9 cellular contexts compared by ENCODE assay signal in the genomic region with DNA sequence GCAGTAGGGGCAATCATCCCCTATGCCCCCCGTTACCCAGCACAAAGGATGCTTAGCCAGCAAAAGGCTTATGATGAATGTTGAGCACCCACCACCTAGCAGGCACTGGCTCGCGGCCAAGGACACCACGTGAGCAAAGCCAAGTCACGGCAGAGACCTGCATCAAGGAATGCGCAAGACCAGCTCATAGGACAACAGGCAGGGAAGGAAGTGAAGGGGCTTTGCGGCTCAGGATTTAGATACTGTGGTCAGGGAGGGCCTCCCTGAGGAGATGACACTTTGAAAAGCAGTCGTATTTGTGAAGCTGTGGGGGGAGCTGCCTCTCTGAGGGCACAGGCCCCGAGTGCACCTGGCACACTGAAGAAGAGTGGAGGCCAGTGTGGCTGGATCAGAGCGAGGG. TPM values are rescaled to one million over a fixed set of nuclear protein-coding genes. Genes with fewer than 3 reads are reported as not detected.
DNase-seq lines count a peak whose midpoint lies in the region; ATAC-seq, FAIRE-seq and TF ChIP-seq lines count a peak whose summit lies in the region.
"Had no signal": no experiment of that assay in that cellular context is flagged by ENCODE, and none has a peak within 500 bp of the region (broad histone marks: within the 10 kb centered on the region; RNA-seq: fewer than 3 reads in every experiment).

No MANE protein-coding gene starts in this region.

- SMC1A ChIA-PET in GM12878 (lab: Charles Lee; ENCODE audit: uncharacterized antibody, unreplicated experiment), result interaction anchor here (0.6 kb wide), 1 partner anchor 171 kb away, joined by 3 read pairs; no protein-coding TSS in a partner anchor

- POLR2A ChIA-PET in GM12878 (lab: Charles Lee), result interaction anchor here (0.6 to 2.0 kb wide), 4 partner anchors 9 to 34 kb away, joined by 3 to 5 read pairs (median 4); no protein-coding TSS in a partner anchor

- H3K4me1 ChIP-seq in GM12878 (ENCODE audit: control insufficient read depth, insufficient read depth, low read length), result peaks cover 93% of the 10 kb centered on the region
- peaks cover 95% of the 10 kb centered on the region for H3K4me1 ChIP-seq in upper lobe of right lung

- H3K4me2 ChIP-seq in SU-DHL-6 (ENCODE audit: low read depth, low read length, poor library complexity, severe bottlenecking) (peak overlapping the region; percentile 14), GM12878 (ENCODE audit: control insufficient read depth, insufficient read depth) (peak overlapping the region; percentile 69)

- no peak for ATAC-seq in GM12878
- peak; percentile 3 for ATAC-seq in memory B cell (ENCODE audit: low read depth)
- ATAC-seq in upper lobe of right lung, result no peak
- no peak for ATAC-seq in HG02885 (IDR thresholded peaks at IDR 0.05; ENCODE audit: poor library complexity, unreplicated experiment)

- 42% methylated on average over 10 of the region's 10 CpGs for WGBS in GM12878 (ENCODE audit: insufficient coverage, insufficient replicate concordance, low lambda C conversion rate, missing lambda C conversion rate)

- H3K36me3 ChIP-seq in SU-DHL-6 (ENCODE audit: low read length), result no peaks in the 10 kb centered on the region
- peaks cover 20 to 30% of the 10 kb centered on the region in 2 experiments for H3K36me3 ChIP-seq in GM12878 (ENCODE audit: control insufficient read depth in 2 of 2, insufficient read depth in 2 of 2, low read length in 1 of 2)
- H3K36me3 ChIP-seq in upper lobe of right lung, result peaks cover 17% of the 10 kb centered on the region

- H3K27ac Mint-ChIP-seq in memory B cell, result peak overlapping the region; percentile 99

- H3K9me3 Mint-ChIP-seq in memory B cell, result no peaks in the 10 kb centered on the region

- DNase-seq in NCI-H748 (lab: John Stamatoyannopoulos, UW; ENCODE audit: unreplicated experiment) (peak; percentile 24), NCI-H748 treated with DMSO at 0.1 percent for 48 hours (lab: John Stamatoyannopoulos, UW) (no peak), GM12878 (ENCODE audit: low read depth, low spot score) (no peak), memory B cell (ENCODE audit: low spot score in 2 of 2) (peak in 1 of 2 donors; percentile 45), upper lobe of right lung (no peak), 8988T (no peak)

- no peak for TF ChIP-seq EP300 in GM12878 (IDR thresholded peaks at IDR 0.05; ENCODE audit: borderline replicate concordance in 1 of 2, control insufficient read depth in 1 of 2, low read depth in 2 of 2, low read length in 2 of 2)

- H3K27me3 Mint-ChIP-seq in memory B cell, result no peaks in the 10 kb centered on the region

- H2AFZ ChIP-seq in SU-DHL-6 (ENCODE audit: low read depth, low read length, severe bottlenecking), result no peak overlapping the region
- no peak overlapping the region for H2AFZ ChIP-seq in GM12878 (ENCODE audit: control insufficient read depth, low read depth, low read length)

- H3K9me2 ChIP-seq in SU-DHL-6 (replicated peaks; ENCODE audit: insufficient read depth, low read length), result no peaks in the 10 kb centered on the region

- peaks cover 21% of the 10 kb centered on the region for H3F3A ChIP-seq in SU-DHL-6 (ENCODE audit: insufficient read depth)

- intact Hi-C loops in GM12878 (cut with micrococcal nuclease; ENCODE audit: unreplicated experiment) (no loop called here), upper lobe of right lung (cut with DNase I) (no loop called here)

- H3K36me3 Mint-ChIP-seq in memory B cell, result peaks cover 5% of the 10 kb centered on the region

- CTCF ChIA-PET in GM12878 (lab: Yijun Ruan, JAX), result interaction anchor here (1.1 to 27.3 kb wide), 4 partner anchors 9 to 36 kb away, joined by 5 to 1117 read pairs (median 13); a partner anchor contains a TSS

- no peaks in the 10 kb centered on the region for H3K9me3 ChIP-seq in SU-DHL-6 (ENCODE audit: insufficient read depth, low read length)
- H3K9me3 ChIP-seq in GM12878 (replicated peaks; ENCODE audit: control insufficient read depth, insufficient read depth, low read length), result no peaks in the 10 kb centered on the region
- no peaks in the 10 kb centered on the region for H3K9me3 ChIP-seq in upper lobe of right lung

- peaks cover 61% of the 10 kb centered on the region for H3K79me2 ChIP-seq in SU-DHL-6 (ENCODE audit: insufficient read depth, low read length)
- H3K79me2 ChIP-seq in GM12878 (ENCODE audit: control insufficient read depth, insufficient read depth, low read length), result peaks cover 94% of the 10 kb centered on the region

- RAD21 ChIA-PET in GM12878 (lab: Charles Lee; ENCODE audit: unreplicated experiment), result interaction anchor here (2.1 to 22.6 kb wide), 2 partner anchors 13 to 34 kb away, joined by 5 to 804 read pairs; a partner anchor contains a TSS

- TF ChIP-seq CTCF in SU-DHL-6 (IDR thresholded peaks at IDR 0.05; ENCODE audit: insufficient read depth, low read length, poor library complexity, severe bottlenecking), result no peak
- no peak for TF ChIP-seq CTCF in GM12878 (IDR thresholded peaks at IDR 0.05 in 2 of 3, conservative IDR thresholded peaks at IDR 0.05 in 1 of 3; ENCODE audit: control insufficient read depth in 2 of 3, extremely low read depth in 1 of 3, insufficient read depth in 1 of 3, low read depth in 3 of 3, low read length in 3 of 3)
- TF ChIP-seq CTCF in upper lobe of right lung (IDR thresholded peaks at IDR 0.05), result no peak

- peaks cover 4% of the 10 kb centered on the region; the same call in 1 of the 2 replicates for H4K20me1 ChIP-seq in SU-DHL-6 (ENCODE audit: low read depth, low read length)
- no peaks in the 10 kb centered on the region; the same call in 1 of the 2 replicates for H4K20me1 ChIP-seq in GM12878 (ENCODE audit: control insufficient read depth, insufficient read depth)

- BruUV-seq in GM12878 (replicated peaks; lab: Mats Ljungman, UMichigan), result no TSS peak

- H3K4me1 Mint-ChIP-seq in memory B cell, result peaks cover 76% of the 10 kb centered on the region

- no peak for FAIRE-seq in GM12878 (lab: Jason Lieb, UNC)

- peak overlapping the region; percentile 56 for H3K4me3 Mint-ChIP-seq in memory B cell

- H3K9ac ChIP-seq in SU-DHL-6 (ENCODE audit: low read length) (peak overlapping the region; percentile 4; the same call in 1 of the 2 replicates), GM12878 (ENCODE audit: control insufficient read depth, insufficient read depth, low read length) (no peak overlapping the region)

- TF ChIP-seq POLR2A in GM12878 (IDR thresholded peaks at IDR 0.05; ENCODE audit: low read depth, low read length), result 0 out of 2 replicates have a peak, but pooled peaks have one; percentile 24

- H3K4me3 ChIP-seq in SU-DHL-6 (ENCODE audit: insufficient read depth, low read length, poor library complexity, severe bottlenecking), result no peak overlapping the region
- H3K4me3 ChIP-seq in GM12878, result no peak overlapping the region
- no peak overlapping the region for H3K4me3 ChIP-seq in upper lobe of right lung

- no peak for TF ChIP-seq RAD21 in GM12878 (IDR thresholded peaks at IDR 0.05; ENCODE audit: insufficient read depth, low read depth, low read length)

- in situ Hi-C loops in GM12878 (cut with MboI), result loop anchor here (25.0 kb wide), 1 partner anchor 1774 kb away; a partner anchor contains a TSS

- H3K27ac ChIP-seq in SU-DHL-6 (ENCODE audit: low read depth, low read length), result peak overlapping the region; percentile 56
- peak overlapping the region; percentile 63 for H3K27ac ChIP-seq in GM12878 (ENCODE audit: control insufficient read depth, insufficient read depth)
- H3K27ac ChIP-seq in upper lobe of right lung, result peak overlapping the region; percentile 58
- H3K27ac ChIP-seq: VCaP had no signal

- H3K27me3 ChIP-seq in SU-DHL-6 (ENCODE audit: low read length) (no peaks in the 10 kb centered on the region), GM12878 (replicated peaks in 1 of 2; ENCODE audit: control insufficient read depth in 2 of 2, insufficient read depth in 2 of 2, low read length in 1 of 2) (no peaks in the 10 kb centered on the region), upper lobe of right lung (no peaks in the 10 kb centered on the region)

TF ChIP-seq in GM12878, 131 proteins besides CTCF, POLR2A, EP300 and RAD21 (continues in another document):
- TF ChIP-seq JUND (IDR thresholded peaks at IDR 0.05; ENCODE audit: low read depth, low read length), result no peak

RNA-seq across cellular contexts. Expression of a gene that starts 32.8 kb away (rescaled TPM):
- total RNA-seq in GM12878 (2013; cell fraction: nucleolus; rRNA removed), result 28.3 and 28.4 TPM in 2 replicates
- total RNA-seq in GM12878 (2014; rRNA removed) (32.3 and 32.5 TPM in 2 replicates), GM12878 (2014; rRNA removed; fragmentation: Illumina TruSeq; extraction: Trizol) (25.3 and 27.6 TPM in 2 replicates), GM12878 (2021) (43.2 and 46.4 TPM in 2 replicates), upper lobe of right lung (47.1 TPM)
- polyA plus RNA-seq in GM12878 (2011; ENCODE audit: low read depth), result 18.6 TPM
- polyA plus RNA-seq in GM12878 (2011; rRNA removed) (15.0 and 19.1 TPM in 2 replicates), GM12878 (2014; fragmentation: Illumina TruSeq; extraction: Trizol) (35.6 and 38.3 TPM in 2 replicates), GM12878 (2014; fragmentation: Nextera tagmentation; extraction: Ambion mirVana) (1 to 10 TPM; 5.8 to 8.5 TPM), GM12878 (2014; rRNA removed) (28.1 and 31.0 TPM in 2 replicates), GM12878 (2016; fragmentation: Nextera tagmentation; extraction: Ambion mirVana) (10 to 100 TPM in 1 of 2 experiments, 1 to 10 TPM in 1; 9.1 to 11.9 TPM)
- 19.4 and 21.7 TPM in 2 replicates for polyA plus RNA-seq in GM12878 (2011; cell fraction: cytosol; rRNA removed)
- 18.9 and 27.2 TPM in 2 replicates for polyA plus RNA-seq in GM12878 (2011; cell fraction: nucleus; rRNA removed)
- polyA plus RNA-seq in GM12878 (2012), result 18.0 and 25.3 TPM in 2 replicates
- 15.0 and 18.0 TPM in 2 replicates for polyA minus RNA-seq in GM12878 (2011; rRNA and poly(A)+ RNA removed)
- polyA minus RNA-seq in GM12878 (2011; cell fraction: cytosol; rRNA and poly(A)+ RNA removed), result 11.4 and 13.1 TPM in 2 replicates
- polyA minus RNA-seq in GM12878 (2011; cell fraction: nucleus; rRNA and poly(A)+ RNA removed), result 4.8 and 11.5 TPM in 2 replicates
